Comparison of ENCODE assay signal across 8 cellular contexts in genomic region chr17:47694018-47694817, GRCh38. TPM values are rescaled to one million over a fixed set of nuclear protein-coding genes. Genes with fewer than 3 reads are reported as not detected.
DNase-seq lines count a peak whose midpoint lies in the region; ATAC-seq, FAIRE-seq and TF ChIP-seq lines count a peak whose summit lies in the region.

A gene with protein sequence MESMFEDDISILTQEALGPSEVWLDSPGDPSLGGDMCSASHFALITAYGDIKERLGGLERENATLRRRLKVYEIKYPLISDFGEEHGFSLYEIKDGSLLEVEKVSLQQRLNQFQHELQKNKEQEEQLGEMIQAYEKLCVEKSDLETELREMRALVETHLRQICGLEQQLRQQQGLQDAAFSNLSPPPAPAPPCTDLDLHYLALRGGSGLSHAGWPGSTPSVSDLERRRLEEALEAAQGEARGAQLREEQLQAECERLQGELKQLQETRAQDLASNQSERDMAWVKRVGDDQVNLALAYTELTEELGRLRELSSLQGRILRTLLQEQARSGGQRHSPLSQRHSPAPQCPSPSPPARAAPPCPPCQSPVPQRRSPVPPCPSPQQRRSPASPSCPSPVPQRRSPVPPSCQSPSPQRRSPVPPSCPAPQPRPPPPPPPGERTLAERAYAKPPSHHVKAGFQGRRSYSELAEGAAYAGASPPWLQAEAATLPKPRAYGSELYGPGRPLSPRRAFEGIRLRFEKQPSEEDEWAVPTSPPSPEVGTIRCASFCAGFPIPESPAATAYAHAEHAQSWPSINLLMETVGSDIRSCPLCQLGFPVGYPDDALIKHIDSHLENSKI (plus strand): TSS chr17:47694161. CDS start chr17:47696113, 1,952 bp downstream.

- H3K4me1 ChIP-seq in endothelial cell of umbilical vein (ENCODE audit: control insufficient read depth, extremely low read depth, insufficient read depth, low read length) (peaks cover 32% of the 10 kb centered on the region), muscle layer of colon (ENCODE audit: insufficient read depth, low read length) (peaks cover 12% of the 10 kb centered on the region), thymus (ENCODE audit: control insufficient read depth, insufficient read depth, low read length) (peaks cover 19% of the 10 kb centered on the region)

- H3K9me1 ChIP-seq in endothelial cell of umbilical vein (replicated peaks; ENCODE audit: control insufficient read depth, extremely low read depth, insufficient read depth, low read length) = no peaks in the 10 kb centered on the region

- no peak for TF ChIP-seq CTCF in endothelial cell of umbilical vein (IDR thresholded peaks at IDR 0.05; ENCODE audit: extremely low read depth in 1 of 2, insufficient read depth in 1 of 2, low read depth in 1 of 2, low read length in 2 of 2)

- peak; percentile 33 for TF ChIP-seq POLR2A in endothelial cell of umbilical vein (IDR thresholded peaks at IDR 0.05; ENCODE audit: low read depth, low read length)

- peak within 1 kb of the TSS; percentile 77 for H3K4me2 ChIP-seq in endothelial cell of umbilical vein (ENCODE audit: insufficient read depth, low read length)

- H4K20me1 ChIP-seq in endothelial cell of umbilical vein (replicated peaks; ENCODE audit: control insufficient read depth, extremely low read depth, insufficient read depth, low read length) = no peaks in the 10 kb centered on the region

- DNase-seq in NCI-H2227 treated with DMSO at 0.1 percent for 48 hours (lab: John Stamatoyannopoulos, UW) = peak; percentile 88
- DNase-seq in activated CD8-positive, alpha-beta memory T cell treated with anti-CD3 and anti-CD28 coated beads, Interleukin-2, amount 10 ng/mL, durations not matched to agents 7 days and 5 days = peak; percentile 57
- DNase-seq in endothelial cell of umbilical vein (ENCODE audit: low read depth, low spot score) = peak; percentile 50
- no peak for DNase-seq in NCI-H128 (lab: John Stamatoyannopoulos, UW; ENCODE audit: unreplicated experiment)

- intact Hi-C loops in endothelial cell of umbilical vein (cut with micrococcal nuclease) = no loop called here

- dilution Hi-C loops in endothelial cell of umbilical vein (cut with MboI; ENCODE audit: extremely low pct_ligation_motif_present, low sequenced_read_pairs) = no loop called here

- H3K9me3 Mint-ChIP-seq in activated CD8-positive, alpha-beta memory T cell treated with anti-CD3 and anti-CD28 coated beads, Interleukin-2, amount 10 ng/mL, durations not matched to agents 7 days and 5 days (ENCODE audit: low read depth) = no peaks in the 10 kb centered on the region

- peak within 1 kb of the TSS; percentile 75 for H3K4me3 Mint-ChIP-seq in activated CD8-positive, alpha-beta memory T cell treated with anti-CD3 and anti-CD28 coated beads, Interleukin-2, amount 10 ng/mL, durations not matched to agents 7 days and 5 days

- peak within 1 kb of the TSS; percentile 22 for H3K27ac Mint-ChIP-seq in activated CD8-positive, alpha-beta memory T cell treated with anti-CD3 and anti-CD28 coated beads, Interleukin-2, amount 10 ng/mL, durations not matched to agents 7 days and 5 days

- peak within 1 kb of the TSS; percentile 62 for H3K9ac ChIP-seq in endothelial cell of umbilical vein (replicated peaks; ENCODE audit: extremely low read depth, insufficient read depth, low read length)
- H3K9ac ChIP-seq in muscle layer of colon (ENCODE audit: low read length) = no peak within 1 kb of the TSS

- peak within 1 kb of the TSS; percentile 29 for H2AFZ ChIP-seq in endothelial cell of umbilical vein (ENCODE audit: low read depth, low read length)

- peaks cover 9% of the 10 kb centered on the region for H3K27me3 Mint-ChIP-seq in activated CD8-positive, alpha-beta memory T cell treated with anti-CD3 and anti-CD28 coated beads, Interleukin-2, amount 10 ng/mL, durations not matched to agents 7 days and 5 days

- under 1% methylated on average over 70 of the region's 70 CpGs for WGBS in thymus

- no peaks in the 10 kb centered on the region for H3K36me3 Mint-ChIP-seq in activated CD8-positive, alpha-beta memory T cell treated with anti-CD3 and anti-CD28 coated beads, Interleukin-2, amount 10 ng/mL, durations not matched to agents 7 days and 5 days

- BruUV-seq in endothelial cell of umbilical vein (replicated peaks; lab: Mats Ljungman, UMichigan) = no TSS peak

- H3K4me3 ChIP-seq in GM08714 (ENCODE audit: low read length) (peak within 1 kb of the TSS; percentile 64), endothelial cell of umbilical vein (replicated peaks in 1 of 3; ENCODE audit: insufficient read depth in 1 of 3, low read depth in 1 of 3, low read length in 3 of 3) (peak within 1 kb of the TSS; percentile 53 to 81 (median 58)), muscle layer of colon (ENCODE audit: low read depth in 1 of 2, low read length in 2 of 2) (peak within 1 kb of the TSS; percentile 73 to 77), thymus (ENCODE audit: low read length) (peak within 1 kb of the TSS; percentile 72)

- H3K27me3 ChIP-seq in endothelial cell of umbilical vein (ENCODE audit: control insufficient read depth in 2 of 2, insufficient read depth in 2 of 2, low read length in 2 of 2) = no peaks in the 10 kb centered on the region
- no peaks in the 10 kb centered on the region for H3K27me3 ChIP-seq in muscle layer of colon (ENCODE audit: control insufficient read depth in 1 of 2, insufficient read depth in 2 of 2, low read length in 2 of 2)
- peaks cover 21% of the 10 kb centered on the region for H3K27me3 ChIP-seq in thymus (ENCODE audit: control insufficient read depth, insufficient read depth)

- H3K27ac ChIP-seq in endothelial cell of umbilical vein (ENCODE audit: insufficient read depth, low read depth, low read length) (peak within 1 kb of the TSS; percentile 56), muscle layer of colon (ENCODE audit: low read depth, low read length) (peak within 1 kb of the TSS; percentile 68), thymus (ENCODE audit: low read depth) (peak within 1 kb of the TSS; percentile 60)

- peak; percentile 38 for ATAC-seq in activated CD8-positive, alpha-beta memory T cell treated with anti-CD3 and anti-CD28 coated beads, Interleukin-2, amount 10 ng/mL, durations not matched to agents 7 days and 5 days
- no peak for ATAC-seq in GM18870 (IDR thresholded peaks at IDR 0.05; ENCODE audit: unreplicated experiment)

- CTCF ChIA-PET in activated CD8-positive, alpha-beta memory T cell treated with anti-CD3 and anti-CD28 coated beads, Interleukin-2, amount 10 ng/mL, durations not matched to agents 7 days and 5 days (lab: Charles Lee) = interaction anchor here (0.9 to 4.3 kb wide), 6 partner anchors 24 to 147 kb away, joined by 3 to 18 read pairs (median 6); partner anchors contain the start of genes SCRN2 and TBX21
- CTCF ChIA-PET in endothelial cell of umbilical vein (lab: Charles Lee) = interaction anchor here (0.9 to 2.2 kb wide), 3 partner anchors 13 to 96 kb away, joined by 3 to 7 read pairs (median 3); no protein-coding TSS in a partner anchor

- POLR2A ChIA-PET in endothelial cell of umbilical vein (lab: Charles Lee) = interaction anchor here (0.6 kb wide), 1 partner anchor 169 kb away, joined by 3 read pairs; no protein-coding TSS in a partner anchor

- H3K36me3 ChIP-seq in endothelial cell of umbilical vein (ENCODE audit: control insufficient read depth in 2 of 2, extremely low read depth in 1 of 2, insufficient read depth in 2 of 2, low read length in 2 of 2) (peaks cover 0 to 7% of the 10 kb centered on the region in 2 experiments), muscle layer of colon (ENCODE audit: insufficient read depth, low read length) (peaks cover 6% of the 10 kb centered on the region), thymus (ENCODE audit: control insufficient read depth, insufficient read depth) (peaks cover 4% of the 10 kb centered on the region)

- H3K9me3 ChIP-seq in endothelial cell of umbilical vein (replicated peaks; ENCODE audit: control insufficient read depth, insufficient read depth, low read length) (no peaks in the 10 kb centered on the region), muscle layer of colon (ENCODE audit: low read length) (no peaks in the 10 kb centered on the region), thymus (ENCODE audit: control insufficient read depth) (no peaks in the 10 kb centered on the region)

- H3K4me1 Mint-ChIP-seq in activated CD8-positive, alpha-beta memory T cell treated with anti-CD3 and anti-CD28 coated beads, Interleukin-2, amount 10 ng/mL, durations not matched to agents 7 days and 5 days = peaks cover 37% of the 10 kb centered on the region

- H3K79me2 ChIP-seq in endothelial cell of umbilical vein (ENCODE audit: control insufficient read depth, insufficient read depth, low read length) = no peaks in the 10 kb centered on the region

- FAIRE-seq in endothelial cell of umbilical vein (lab: Jason Lieb, UNC) = peak; percentile 61

TF ChIP-seq in endothelial cell of umbilical vein, 7 proteins besides CTCF, POLR2A, EP300 and RAD21:
- TF ChIP-seq POLR2AphosphoS5 (IDR thresholded peaks at IDR 0.05; ENCODE audit: insufficient read depth, low read depth, low read length) (peak; percentile 17), GATA2 (IDR thresholded peaks at IDR 0.05; ENCODE audit: insufficient read depth, insufficient read length, low read depth, low read length) (no peak)

RNA-seq across cellular contexts. Expression of the gene that starts here (rescaled TPM):
- total RNA-seq in activated CD8-positive, alpha-beta memory T cell treated with anti-CD3 and anti-CD28 coated beads, Interleukin-2, amount 10 ng/mL, durations not matched to agents 7 days and 5 days = 1 to 10 TPM; 2.6 to 3.0 TPM
- total RNA-seq in endothelial cell of umbilical vein = 11.7 and 15.3 TPM in 2 replicates
- 7.0 and 7.2 TPM in 2 replicates for polyA plus RNA-seq in endothelial cell of umbilical vein
- polyA plus RNA-seq in endothelial cell of umbilical vein (2011; cell fraction: cytosol; rRNA removed) = 6.8 and 8.3 TPM in 2 replicates
- polyA plus RNA-seq in endothelial cell of umbilical vein (2011; cell fraction: nucleus; rRNA removed) = 31.1 and 36.6 TPM in 2 replicates
- 15.1 and 20.0 TPM in 2 replicates for polyA plus RNA-seq in endothelial cell of umbilical vein (2012)
- polyA minus RNA-seq in endothelial cell of umbilical vein = 4.3 and 9.9 TPM in 2 replicates
- not detected for polyA minus RNA-seq in endothelial cell of umbilical vein (2011; cell fraction: cytosol; rRNA and poly(A)+ RNA removed)
- polyA minus RNA-seq in endothelial cell of umbilical vein (2011; cell fraction: nucleus; rRNA and poly(A)+ RNA removed) = 4.6 and 6.5 TPM in 2 replicates
- polyA plus RNA-seq in thymus = 9.5 TPM
